In the genomic region with DNA sequence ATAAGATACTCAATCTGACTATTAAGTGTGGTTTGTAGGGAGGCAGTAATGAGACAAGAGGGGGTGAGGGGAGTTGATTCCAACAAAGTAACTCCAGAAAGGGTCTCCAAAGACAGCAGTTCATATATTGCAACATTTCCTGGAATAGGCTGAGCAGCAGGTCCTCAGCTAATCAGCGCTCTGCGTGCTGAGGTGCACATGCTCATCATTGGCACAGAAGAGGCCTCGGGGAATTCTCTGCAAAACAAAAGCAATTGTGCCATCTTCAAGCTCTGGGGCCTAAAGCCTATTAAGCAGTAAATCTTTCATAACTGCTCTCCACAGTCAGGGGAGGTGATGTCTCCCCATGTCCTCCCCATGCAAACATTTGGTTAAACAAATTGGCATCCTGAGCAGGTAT, we compare ENCODE assay signal across 17 cellular contexts.
A peak's percentile ranks its signal among the peaks of the same experiment; 100 is the strongest.
DNase-seq lines count a peak whose midpoint lies in the region; ATAC-seq and TF ChIP-seq lines count a peak whose summit lies in the region.
"Had no signal": no experiment of that assay in that cellular context is flagged by ENCODE, and none has a peak within 500 bp of the region (broad histone marks: within the 10 kb centered on the region; RNA-seq: fewer than 3 reads in every experiment).

No MANE protein-coding gene starts in this region.

- TF ChIP-seq POLR2A in testis (IDR thresholded peaks at IDR 0.05) = no peak

- H3K27ac ChIP-seq in heart right ventricle (peak overlapping the region in 4 of 10 donors; percentile 31 to 58 (median 51)), testis (peak overlapping the region in 1 of 2 donors; percentile 53)
- H3K27ac ChIP-seq: upper lobe of right lung had no signal

- no peak overlapping the region for H3K4me3 ChIP-seq in heart right ventricle
- no peak overlapping the region for H3K4me3 ChIP-seq in testis
- H3K4me3 ChIP-seq: adrenal gland, GM12878, upper lobe of right lung had no signal

- no peaks in the 10 kb centered on the region for H3K36me3 ChIP-seq in heart right ventricle
- no peaks in the 10 kb centered on the region for H3K36me3 ChIP-seq in testis (ENCODE audit: low read depth, missing control alignments)
- H3K36me3 ChIP-seq: adrenal gland, upper lobe of right lung had no signal

- peak; percentile 11 for ATAC-seq in Right ventricle myocardium superior (ENCODE audit: poor library complexity)
- ATAC-seq in heart right ventricle = no peak
- ATAC-seq in GM21526 (IDR thresholded peaks at IDR 0.05; ENCODE audit: low FRiP score, unreplicated experiment) = no peak
- ATAC-seq: T-cell had no signal

- TF ChIP-seq CTCF in heart right ventricle (IDR thresholded peaks at IDR 0.05) = no peak
- no peak for TF ChIP-seq CTCF in testis (IDR thresholded peaks at IDR 0.05)

- peaks cover 0 to 6% (median 0%) of the 10 kb centered on the region in 11 donors for H3K9me3 ChIP-seq in heart right ventricle
- no peaks in the 10 kb centered on the region for H3K9me3 ChIP-seq in testis
- H3K9me3 ChIP-seq: adrenal gland, upper lobe of right lung had no signal

- H3K27me3 ChIP-seq in heart right ventricle (no peaks in the 10 kb centered on the region), testis (no peaks in the 10 kb centered on the region)
- H3K27me3 ChIP-seq: adrenal gland, upper lobe of right lung had no signal

- DNase-seq in Right ventricle myocardium superior (no peak), heart right ventricle (no peak), NCI-H69 (lab: John Stamatoyannopoulos, UW) (peak; percentile 92), fibroblast of gingiva (ENCODE audit: low read depth) (peak; percentile 82), testis (peak; percentile 75), NCI-H2196 (lab: John Stamatoyannopoulos, UW; ENCODE audit: unreplicated experiment) (no peak)
- DNase-seq in stimulated activated CD4-positive, alpha-beta T cell treated with anti-CD3 and anti-CD28 coated beads, Interleukin-4, amount 100 ng/mL, for 24 hours = no peak
- DNase-seq: activated T-cell treated with anti-CD3 and anti-CD28 coated beads, Interleukin-2, amount 50 U/mL, for 1 hour; dermis blood vessel endothelial cell; DMS53; NCI-H1694 treated with DMSO at 0.1 percent for 48 hours; posterior cingulate gyrus; T-cell; upper lobe of right lung had no signal

- intact Hi-C loops in Right ventricle myocardium superior (cut with DNase I) = no loop called here
- intact Hi-C loops in heart right ventricle (cut with DNase I) = no loop called here
- intact Hi-C loops in testis (cut with DNase I; ENCODE audit: low total_unique reads) = no loop called here

- H3K4me1 ChIP-seq in heart right ventricle = peaks cover 0 to 34% (median 5%) of the 10 kb centered on the region in 9 donors
- peaks cover 26% of the 10 kb centered on the region for H3K4me1 ChIP-seq in testis
- H3K4me1 ChIP-seq: upper lobe of right lung had no signal

- 49 to 54% methylated on average over 3 of the region's 3 CpGs for WGBS in heart right ventricle, 2 donors
- WGBS in testis, 2 donors = 46% methylated on average over 3 of the region's 3 CpGs

Comparison
In these comparisons a context has a peak if more than half of its experiments do, and no peak if none do; other contexts are left out.
1. DNase-seq: peak in NCI-H69 (single experiment), fibroblast of gingiva (single experiment) and testis (single experiment); none in Right ventricle myocardium superior (single experiment), heart right ventricle (0 of 2), NCI-H2196 (single experiment) and stimulated activated CD4-positive, alpha-beta T cell treated with anti-CD3 and anti-CD28 coated beads, Interleukin-4, amount 100 ng/mL, for 24 hours (single experiment).